Comparison of ENCODE assay signal across 8 cellular contexts in genomic region chr3:49093853-49094767, GRCh38. TPM values are rescaled to one million over a fixed set of nuclear protein-coding genes. Genes with fewer than 3 reads are reported as not detected.
A peak's percentile ranks its signal among the peaks of the same experiment; 100 is the strongest.
DNase-seq lines count a peak whose midpoint lies in the region; ATAC-seq and TF ChIP-seq lines count a peak whose summit lies in the region.

QRICH1 (minus strand) TSS chr3:49094071; CDS start chr3:49077017, 17,054 bp downstream.

- intact Hi-C loops in natural killer cell (cut with micrococcal nuclease), result loop anchor here (1.0 to 5.0 kb wide), 9 partner anchors 10 to 578 kb away; partner anchors contain the start of genes APEH, CCDC71, NCKIPSD and NDUFAF3

- TF ChIP-seq CTCF in LNCaP clone FGC (IDR thresholded peaks at IDR 0.05; ENCODE audit: control insufficient read depth, extremely low read depth, insufficient read depth), result peak; percentile 33
- TF ChIP-seq CTCF in RWPE1 (conservative IDR thresholded peaks at IDR 0.05; ENCODE audit: low read depth), result peak; percentile 81
- TF ChIP-seq CTCF in fibroblast of lung (conservative IDR thresholded peaks at IDR 0.05 in 1 of 2, IDR thresholded peaks at IDR 0.05 in 1 of 2; ENCODE audit: low read depth in 1 of 2, low read length in 2 of 2), result peak; percentile 63 to 74
- peak; percentile 57 for TF ChIP-seq CTCF in natural killer cell (IDR thresholded peaks at IDR 0.05)

- H3K4me3 Mint-ChIP-seq in activated T-helper 17 cell treated with anti-CD3 and anti-CD28 coated beads, Interleukin-2, amount 50 U/mL, for 72 hours, result peak within 1 kb of the TSS; percentile 91
- peak within 1 kb of the TSS; percentile 92 for H3K4me3 Mint-ChIP-seq in natural killer cell

- no peaks in the 10 kb centered on the region for H3K9me3 Mint-ChIP-seq in activated T-helper 17 cell treated with anti-CD3 and anti-CD28 coated beads, Interleukin-2, amount 50 U/mL, for 72 hours
- no peaks in the 10 kb centered on the region for H3K9me3 Mint-ChIP-seq in natural killer cell

- H3K4me3 ChIP-seq in LNCaP clone FGC (ENCODE audit: low read depth, low read length) (peak within 1 kb of the TSS; percentile 85), fibroblast of lung (replicated peaks in 1 of 4; ENCODE audit: control extremely low read depth in 1 of 4, insufficient read depth in 1 of 4, low read depth in 3 of 4, low read length in 4 of 4) (peak within 1 kb of the TSS; percentile 73 to 99 (median 96))

- peak within 1 kb of the TSS; percentile 96 for H3K27ac Mint-ChIP-seq in activated T-helper 17 cell treated with anti-CD3 and anti-CD28 coated beads, Interleukin-2, amount 50 U/mL, for 72 hours
- peak within 1 kb of the TSS; percentile 95 to 96 for H3K27ac Mint-ChIP-seq in natural killer cell

- peaks cover 19% of the 10 kb centered on the region for H3K36me3 ChIP-seq in fibroblast of lung (ENCODE audit: control insufficient read depth, insufficient read depth, low read length)

- H3K27ac ChIP-seq in RWPE1 (peak within 1 kb of the TSS; percentile 99), fibroblast of lung (ENCODE audit: insufficient read depth, low read length) (peak within 1 kb of the TSS; percentile 97)

- peaks cover 11% of the 10 kb centered on the region for H3K4me1 Mint-ChIP-seq in activated T-helper 17 cell treated with anti-CD3 and anti-CD28 coated beads, Interleukin-2, amount 50 U/mL, for 72 hours
- H3K4me1 Mint-ChIP-seq in natural killer cell, result peaks cover 31 to 44% of the 10 kb centered on the region in 2 donors

- CTCF ChIA-PET in RWPE1 (lab: Yijun Ruan, JAX), result interaction anchor here (0.5 to 1.1 kb wide), 9 partner anchors 10 to 1619 kb away, joined by 3 to 7 read pairs (median 4); partner anchors contain the start of genes NDUFAF3 and SCAP

- H4K20me1 ChIP-seq in fibroblast of lung (ENCODE audit: control insufficient read depth, extremely low read depth, insufficient read depth, low read length), result no peaks in the 10 kb centered on the region

- H2AFZ ChIP-seq in fibroblast of lung (ENCODE audit: low read length), result peak within 1 kb of the TSS; percentile 77

- ATAC-seq in activated T-helper 17 cell treated with anti-CD3 and anti-CD28 coated beads, Interleukin-2, amount 50 U/mL, for 72 hours (replicated peaks), result peak; percentile 87
- peak; percentile 79 to 89 (median 81) for ATAC-seq in natural killer cell

- H3K9ac ChIP-seq in fibroblast of lung (ENCODE audit: insufficient read depth, low read length), result peak within 1 kb of the TSS; percentile 93

- no peaks in the 10 kb centered on the region for H3K9me3 ChIP-seq in fibroblast of lung (ENCODE audit: control insufficient read depth, insufficient read depth, low read depth, low read length)

- H3K27me3 Mint-ChIP-seq in activated T-helper 17 cell treated with anti-CD3 and anti-CD28 coated beads, Interleukin-2, amount 50 U/mL, for 72 hours, result no peaks in the 10 kb centered on the region
- no peaks in the 10 kb centered on the region for H3K27me3 Mint-ChIP-seq in natural killer cell (ENCODE audit: low read depth in 2 of 2)

- POLR2A ChIA-PET in RWPE1 (lab: Yijun Ruan, JAX; ENCODE audit: low non-redundant PET), result interaction anchor here (0.8 to 1.5 kb wide), 4 partner anchors 14 to 72 kb away, joined by 3 read pairs; partner anchors contain the start of genes NDUFAF3 and USP19

- H3K79me2 ChIP-seq in fibroblast of lung (ENCODE audit: control insufficient read depth, insufficient read depth, low read length), result peaks cover 40% of the 10 kb centered on the region

- DNase-seq in ELR (ENCODE audit: low read depth) (peak; percentile 98), H4 (ENCODE audit: low spot score) (peak; percentile 93), LNCaP clone FGC (ENCODE audit: low read depth) (peak; percentile 94), RWPE1 (ENCODE audit: low spot score) (peak; percentile 90), fibroblast of lung (ENCODE audit: low read depth in 2 of 2) (peak; percentile 97 to 98), natural killer cell (peak; percentile 95)
- peak; percentile 97 for DNase-seq in stimulated activated naive CD4-positive, alpha-beta T cell treated with Interleukin-2 at 50 U/mL for 16 hours (lab: John Stamatoyannopoulos, UW)

- no peaks in the 10 kb centered on the region for H3K27me3 ChIP-seq in fibroblast of lung (ENCODE audit: control insufficient read depth, insufficient read depth, low read length)

- H3K4me2 ChIP-seq in fibroblast of lung (ENCODE audit: extremely low read depth, insufficient read depth, low read length), result peak within 1 kb of the TSS; percentile 94

- peaks cover 12% of the 10 kb centered on the region for H3K4me1 ChIP-seq in fibroblast of lung (ENCODE audit: control insufficient read depth, extremely low read depth, insufficient read depth, low read length)

- H3K36me3 Mint-ChIP-seq in activated T-helper 17 cell treated with anti-CD3 and anti-CD28 coated beads, Interleukin-2, amount 50 U/mL, for 72 hours (ENCODE audit: low read depth), result peaks cover 57% of the 10 kb centered on the region
- H3K36me3 Mint-ChIP-seq in natural killer cell, result no peaks in the 10 kb centered on the region

RNA-seq across cellular contexts. Expression of gene QRICH1, which starts in this region (rescaled TPM):
- 36.3 and 47.4 TPM in 2 replicates for total RNA-seq in H4 (2014; rRNA removed; shearing (Covaris generic))
- 100 to 1,000 TPM; 122 to 151 TPM for total RNA-seq in activated T-helper 17 cell treated with anti-CD3 and anti-CD28 coated beads, Interleukin-2, amount 50 U/mL, for 72 hours
- total RNA-seq in fibroblast of lung, result 50.3 and 59.0 TPM in 2 replicates
- 48.7 and 71.6 TPM in 2 replicates for polyA plus RNA-seq in fibroblast of lung
- 30.6 and 38.0 TPM in 2 replicates for polyA plus RNA-seq in fibroblast of lung (2012)
- 219 and 303 TPM in 2 replicates for polyA minus RNA-seq in fibroblast of lung (ENCODE audit: low replicate concordance)
- total RNA-seq in natural killer cell, result 100 to 1,000 TPM; 220 to 230 (median 227) TPM

Comparison
In these comparisons a context has a peak if more than half of its experiments do, and no peak if none do; other contexts are left out.
1. Peak in every context shown above with its lines: DNase-seq, ATAC-seq, H3K4me3 ChIP-seq and H3K27ac ChIP-seq.